In genomic region chr19:31316201-31316951, GRCh38 we compare ENCODE assay signal across 11 cellular contexts. TPM values are rescaled to one million over a fixed set of nuclear protein-coding genes. Genes with fewer than 3 reads are reported as not detected.
DNase-seq lines count a peak whose midpoint lies in the region; ATAC-seq, FAIRE-seq and TF ChIP-seq lines count a peak whose summit lies in the region.
"Had no signal": no experiment of that assay in that cellular context is flagged by ENCODE, and none has a peak within 500 bp of the region (broad histone marks: within the 10 kb centered on the region; RNA-seq: fewer than 3 reads in every experiment).

No MANE protein-coding gene starts in this region.

- no peaks in the 10 kb centered on the region for H3K9me3 ChIP-seq in pancreas
- H3K9me3 ChIP-seq: spleen had no signal

- H3K4me1 ChIP-seq in pancreas: no peaks in the 10 kb centered on the region

- H3K4me3 Mint-ChIP-seq in CD14-positive monocyte: peak overlapping the region; percentile 81 to 94

- H3K27me3 ChIP-seq in pancreas: no peaks in the 10 kb centered on the region
- H3K27me3 ChIP-seq: spleen had no signal

- H3K36me3 Mint-ChIP-seq in CD14-positive monocyte: peaks cover 14 to 29% of the 10 kb centered on the region in 2 donors

- ATAC-seq in Right ventricle myocardium inferior: peak; percentile 86
- peak in 3 of 4 donors; percentile 61 to 75 (median 72) for ATAC-seq in pancreas
- no peak for ATAC-seq in HG02759 (IDR thresholded peaks at IDR 0.05; ENCODE audit: unreplicated experiment)
- ATAC-seq in HG02970 (IDR thresholded peaks at IDR 0.05; ENCODE audit: low FRiP score, unreplicated experiment): no peak
- ATAC-seq: Panc1 had no signal

- TF ChIP-seq CTCF in CD14-positive monocyte (IDR thresholded peaks at IDR 0.05) (no peak), pancreas (IDR thresholded peaks at IDR 0.05) (no peak)

- H3K9me3 Mint-ChIP-seq in CD14-positive monocyte: no peaks in the 10 kb centered on the region

- H3K27ac Mint-ChIP-seq in CD14-positive monocyte: peak overlapping the region; percentile 94 to 99 (median 97)

- no peak overlapping the region for H3K4me3 ChIP-seq in pancreas
- H3K4me3 ChIP-seq: spleen had no signal

- H3K4me1 Mint-ChIP-seq in CD14-positive monocyte: peaks cover 86% of the 10 kb centered on the region

- no peaks in the 10 kb centered on the region for H3K36me3 ChIP-seq in pancreas
- H3K36me3 ChIP-seq: spleen had no signal

- FAIRE-seq in pancreas (lab: Jason Lieb, UNC): no peak

- 54 to 55% methylated on average over 12 of the region's 12 CpGs for WGBS in pancreas, 2 donors

- intact Hi-C loops in CD14-positive monocyte (cut with micrococcal nuclease): no loop called here
- intact Hi-C loops in Right ventricle myocardium inferior (cut with DNase I): no loop called here
- intact Hi-C loops in pancreas (cut with DNase I): no loop called here

- H3K27ac ChIP-seq in pancreas: no peak overlapping the region

- H3K27me3 Mint-ChIP-seq in CD14-positive monocyte (ENCODE audit: low read depth in 3 of 3): no peaks in the 10 kb centered on the region

- DNase-seq in CD14-positive monocyte (ENCODE audit: low spot score) (no peak), SKM-1 (lab: John Stamatoyannopoulos, UW; ENCODE audit: unreplicated experiment) (peak; percentile 84), Right ventricle myocardium inferior (ENCODE audit: missing footprints) (peak; percentile 63), pancreas (no peak), NK-92 (lab: John Stamatoyannopoulos, UW; ENCODE audit: unreplicated experiment) (no peak), HuH-7.5 (ENCODE audit: low spot score) (no peak)
- DNase-seq: DMS53, spleen had no signal

RNA-seq across cellular contexts. Expression of gene TSHZ3, which starts 32.9 kb away (rescaled TPM):
- polyA plus RNA-seq in CD14-positive monocyte (1 to 10 TPM; 2.3 to 3.3 TPM), pancreas (1 to 10 TPM in 1 of 2 donors, under 1 TPM in 1; 0.87 to 1.6 TPM)
- total RNA-seq in Right ventricle myocardium inferior (3.5 TPM), pancreas (1 to 10 TPM in 5 of 6 donors, under 1 TPM in 1; 0.88 to 3.2 (median 1.9) TPM)

Comparison
In these comparisons a context has a peak if more than half of its experiments do, and no peak if none do; other contexts are left out.
1. DNase-seq: peak in SKM-1 (single experiment) and Right ventricle myocardium inferior (single experiment); none in CD14-positive monocyte (single experiment), pancreas (0 of 6), NK-92 (single experiment) and HuH-7.5 (single experiment).
2. ATAC-seq: peak in Right ventricle myocardium inferior (single experiment) and pancreas (3 of 4); none in HG02759 (single experiment) and HG02970 (single experiment).